Comparison of ENCODE assay signal across 1 cellular context in the genomic region with DNA sequence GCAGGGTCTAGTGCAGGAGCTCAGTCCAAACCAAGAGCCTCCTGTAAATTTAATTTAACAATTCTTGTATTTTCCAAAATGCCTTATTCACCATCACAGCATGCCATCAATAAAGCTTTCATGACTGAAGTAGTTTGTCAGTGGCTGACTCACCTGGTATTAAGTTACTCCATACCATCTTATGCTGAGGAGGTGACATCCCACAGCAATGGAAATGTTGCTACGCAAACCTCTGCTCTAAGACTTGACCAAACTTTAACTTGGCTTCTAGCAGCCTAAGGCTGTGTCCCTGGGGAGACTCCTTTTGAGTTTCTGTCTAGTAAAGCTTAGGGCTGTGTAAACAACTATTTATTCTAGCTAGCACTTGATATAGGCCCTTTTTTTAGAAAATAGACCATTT.
TF ChIP-seq lines count a peak whose summit lies in the region.

No MANE protein-coding gene starts in this region.

TF ChIP-seq in SK-N-SH, 30 proteins besides CTCF, POLR2A, EP300 and RAD21 (continued from another document):
- TF ChIP-seq JUND (IDR thresholded peaks at IDR 0.05) (no peak), FOXM1 (IDR thresholded peaks at IDR 0.05; ENCODE audit: low read depth) (no peak)
TF ChIP-seq in SK-N-SH: peak in this region for 0.
